Comparison of ENCODE assay signal across 19 cellular contexts in genomic region chr6:105972440-105972839, GRCh38.
DNase-seq lines count a peak whose midpoint lies in the region; ATAC-seq, FAIRE-seq and TF ChIP-seq lines count a peak whose summit lies in the region.
"Had no signal": no experiment of that assay in that cellular context is flagged by ENCODE, and none has a peak within 500 bp of the region (broad histone marks: within the 10 kb centered on the region; RNA-seq: fewer than 3 reads in every experiment).

No MANE protein-coding gene starts in this region.

- H3K9ac ChIP-seq in K562 (ENCODE audit: insufficient read depth in 1 of 2, low read depth in 2 of 2, low read length in 2 of 2) (no peak overlapping the region), kidney (ENCODE audit: low read length in 2 of 2) (no peak overlapping the region)
- H3K9ac ChIP-seq: BLaER1 treated with 17β-estradiol and CSF1 and Interleukin-3, amounts not matched to agents 10 nM and 100 nM had no signal

- peaks cover 25% of the 10 kb centered on the region for H3K36me3 Mint-ChIP-seq in T-helper 2 cell treated with Interferon-gamma antibody and Interleukin-4, amounts not matched to agents 5 μg/mL and 100 μg/mL, for 36 hours (ENCODE audit: low read depth)

- no peak overlapping the region for H3K4me2 ChIP-seq in K562 (ENCODE audit: insufficient read depth, low read length)
- H3K4me2 ChIP-seq: A549; BLaER1 treated with 17β-estradiol and CSF1 and Interleukin-3, amounts not matched to agents 10 nM and 100 nM had no signal

- CTCF ChIA-PET in K562 (lab: Yijun Ruan, JAX; ENCODE audit: low intra/inter-chr PET ratio) = no interaction called here

- no peak overlapping the region for H2AFZ ChIP-seq in K562 (ENCODE audit: low read depth, low read length)

- H3K9me1 ChIP-seq in K562 (ENCODE audit: control insufficient read depth, insufficient read depth, low read length) = no peaks in the 10 kb centered on the region

- H3K27me3 Mint-ChIP-seq in T-helper 2 cell treated with Interferon-gamma antibody and Interleukin-4, amounts not matched to agents 5 μg/mL and 100 μg/mL, for 36 hours (ENCODE audit: low read depth) = peaks cover 7% of the 10 kb centered on the region

- no peak overlapping the region for H3K27ac ChIP-seq in K562 (ENCODE audit: extremely low read depth, low read depth, low read length)
- no peak overlapping the region for H3K27ac ChIP-seq in kidney (ENCODE audit: low read depth in 2 of 2, low read length in 2 of 2)
- H3K27ac ChIP-seq: 22Rv1; A549; BLaER1 treated with 17β-estradiol and CSF1 and Interleukin-3, amounts not matched to agents 10 nM and 100 nM; C4-2B had no signal

- H3K9me3 ChIP-seq in K562 (replicated peaks; ENCODE audit: control insufficient read depth, insufficient read depth, low read depth, low read length) (no peaks in the 10 kb centered on the region), kidney (ENCODE audit: control insufficient read depth in 1 of 2, low read length in 2 of 2) (peaks cover 0 to 17% of the 10 kb centered on the region in 2 donors)

- H4K20me1 ChIP-seq in K562 (replicated peaks; ENCODE audit: control insufficient read depth, insufficient read depth, low read length) = no peaks in the 10 kb centered on the region
- H4K20me1 ChIP-seq: BLaER1 treated with 17β-estradiol and CSF1 and Interleukin-3, amounts not matched to agents 10 nM and 100 nM had no signal

- no peak for TF ChIP-seq RAD21 in K562 (CRISPR knock-in tag; conservative IDR thresholded peaks at IDR 0.05 in 1 of 2, IDR thresholded peaks at IDR 0.05 in 1 of 2)

- H3K4me3 ChIP-seq in K562 = no peak overlapping the region
- H3K4me3 ChIP-seq in kidney (ENCODE audit: low read length in 2 of 2) = no peak overlapping the region
- H3K4me3 ChIP-seq: A549; BLaER1 treated with 17β-estradiol and CSF1 and Interleukin-3, amounts not matched to agents 10 nM and 100 nM had no signal

- peak overlapping the region; percentile 18 for H3K27ac Mint-ChIP-seq in T-helper 2 cell treated with Interferon-gamma antibody and Interleukin-4, amounts not matched to agents 5 μg/mL and 100 μg/mL, for 36 hours
- H3K27ac Mint-ChIP-seq: B cell; CD4-positive, alpha-beta T cell; CD8-positive, alpha-beta T cell had no signal

- POLR2A ChIA-PET in K562 (lab: Yijun Ruan, JAX) = no interaction called here

- in situ Hi-C loops in K562 (cut with MboI) = no loop called here

- TF ChIP-seq EP300 in K562 (IDR thresholded peaks at IDR 0.05; ENCODE audit: low read length) = no peak

- H3K4me1 ChIP-seq in K562 (replicated peaks in 1 of 2; ENCODE audit: control insufficient read depth in 2 of 2, insufficient read depth in 2 of 2, low read length in 2 of 2) (no peaks in the 10 kb centered on the region), kidney (ENCODE audit: control insufficient read depth in 1 of 2, insufficient read depth in 1 of 2, low read depth in 1 of 2, low read length in 2 of 2) (no peaks in the 10 kb centered on the region)

- no peaks in the 10 kb centered on the region for H3K79me2 ChIP-seq in K562 (ENCODE audit: control insufficient read depth, insufficient read depth, low read length)

- no TSS peak for BruUV-seq in K562 (replicated peaks; lab: Mats Ljungman, UMichigan)

- H3K4me1 Mint-ChIP-seq in T-helper 2 cell treated with Interferon-gamma antibody and Interleukin-4, amounts not matched to agents 5 μg/mL and 100 μg/mL, for 36 hours (ENCODE audit: low read depth) = peaks cover 16% of the 10 kb centered on the region
- H3K4me1 Mint-ChIP-seq: B cell had no signal

- 0% methylated on average over 1 of the region's 1 CpG for WGBS in K562 (ENCODE audit: insufficient coverage, low coverage, missing lambda C conversion rate)

- TF ChIP-seq POLR2A in K562 (conservative IDR thresholded peaks at IDR 0.05) = no peak

- no peaks in the 10 kb centered on the region for H3K36me3 ChIP-seq in K562 (ENCODE audit: control insufficient read depth, insufficient read depth, low read length)
- H3K36me3 ChIP-seq in kidney (ENCODE audit: control insufficient read depth in 1 of 2, insufficient read depth in 2 of 2, low read length in 2 of 2) = no peaks in the 10 kb centered on the region

- DNase-seq in T-helper 2 cell treated with Interferon-gamma antibody and Interleukin-4, amounts not matched to agents 5 μg/mL and 100 μg/mL, for 36 hours (ENCODE audit: low spot score) = no peak
- no peak for DNase-seq in T-helper 2 cell
- DNase-seq in K562 (ENCODE audit: extremely low read depth in 1 of 4, low spot score in 3 of 4) = no peak
- no peak for DNase-seq in kidney
- DNase-seq: AML-193; Caco-2; Calu3; CD4-positive, alpha-beta T cell; CD8-positive, alpha-beta T cell; DMS79 treated with DMSO at 0.1 percent for 48 hours; GF-D8 had no signal

- intact Hi-C loops in K562 (cut with micrococcal nuclease) = no loop called here
- intact Hi-C loops in kidney (cut with DNase I) = no loop called here

- peaks cover 54% of the 10 kb centered on the region for H3K9me3 Mint-ChIP-seq in T-helper 2 cell treated with Interferon-gamma antibody and Interleukin-4, amounts not matched to agents 5 μg/mL and 100 μg/mL, for 36 hours

- H3K27me3 ChIP-seq in K562 (ENCODE audit: control insufficient read depth in 2 of 2, insufficient read depth in 2 of 2, low read length in 2 of 2) = 0 out of 5 replicates have a peak, but pooled peaks cover 0 to under 1% of the 10 kb centered on the region in 2 experiments
- H3K27me3 ChIP-seq: BLaER1 treated with 17β-estradiol and CSF1 and Interleukin-3, amounts not matched to agents 10 nM and 100 nM had no signal

- H3K4me3 Mint-ChIP-seq in T-helper 2 cell treated with Interferon-gamma antibody and Interleukin-4, amounts not matched to agents 5 μg/mL and 100 μg/mL, for 36 hours = no peak overlapping the region
- H3K4me3 Mint-ChIP-seq: B cell; CD4-positive, alpha-beta T cell; CD8-positive, alpha-beta T cell had no signal

- no peak for FAIRE-seq in K562 (lab: Jason Lieb, UNC)
- FAIRE-seq in kidney (lab: Jason Lieb, UNC) = no peak
- FAIRE-seq: A549, G401.6, GM12891 had no signal

- no peak for ATAC-seq in K562
- ATAC-seq in GM19328 (IDR thresholded peaks at IDR 0.05; ENCODE audit: unreplicated experiment) = no peak
- ATAC-seq: A549; CD8-positive, alpha-beta T cell had no signal

- TF ChIP-seq CTCF in K562 (IDR thresholded peaks at IDR 0.05 in 2 of 3, conservative IDR thresholded peaks at IDR 0.05 in 1 of 3; ENCODE audit: insufficient read depth in 2 of 3, low read depth in 1 of 3, low read length in 3 of 3) = no peak
- no peak for TF ChIP-seq CTCF in kidney (IDR thresholded peaks at IDR 0.05; ENCODE audit: borderline replicate concordance, extremely low read depth, insufficient read depth)

TF ChIP-seq in K562, 482 proteins besides CTCF, POLR2A, EP300 and RAD21:
- TF ChIP-seq ZNF324 (CRISPR knock-in tag; IDR thresholded peaks at IDR 0.05) (peak; percentile 96), DACH1 (IDR thresholded peaks at IDR 0.05; ENCODE audit: partially characterized antibody) (no peak), FOXP1 (CRISPR knock-in tag; IDR thresholded peaks at IDR 0.05) (no peak), ZNF717 (CRISPR knock-in tag; IDR thresholded peaks at IDR 0.05) (no peak)
